ENCODE assay signal across 22 cellular contexts in genomic region chr16:693364-693763, GRCh38. TPM values are rescaled to one million over a fixed set of nuclear protein-coding genes. Genes with fewer than 3 reads are reported as not detected.
A peak's percentile ranks its signal among the peaks of the same experiment; 100 is the strongest.
DNase-seq lines count a peak whose midpoint lies in the region; ATAC-seq and TF ChIP-seq lines count a peak whose summit lies in the region.
"Had no signal": no experiment of that assay in that cellular context is flagged by ENCODE, and none has a peak within 500 bp of the region (broad histone marks: within the 10 kb centered on the region; RNA-seq: fewer than 3 reads in every experiment).

No MANE protein-coding gene starts in this region.

- peak overlapping the region; percentile 24 for H3K4me3 Mint-ChIP-seq in activated CD8-positive, alpha-beta T cell treated with anti-CD3 and anti-CD28 coated beads for 36 hours
- no peak overlapping the region for H3K4me3 Mint-ChIP-seq in activated CD8-positive, alpha-beta T cell treated with anti-CD3 and anti-CD28 coated beads, Interleukin-2, amount 10 ng/mL, durations not matched to agents 7 days and 5 days
- peak overlapping the region; percentile 42 for H3K4me3 Mint-ChIP-seq in activated naive CD8-positive, alpha-beta T cell treated with anti-CD3 and anti-CD28 coated beads, Interleukin-2, amount 10 ng/mL, durations not matched to agents 7 days and 5 days
- H3K4me3 Mint-ChIP-seq in naive thymus-derived CD8-positive, alpha-beta T cell: peak overlapping the region in 9 of 10 donors; percentile 4 to 82 (median 44)

- H3K36me3 ChIP-seq in H7 (replicated peaks; ENCODE audit: control insufficient read depth, insufficient read depth, low read length): no peaks in the 10 kb centered on the region
- peaks cover 9% of the 10 kb centered on the region for H3K36me3 ChIP-seq in BE2C
- H3K36me3 ChIP-seq: colonic mucosa, neutrophil had no signal

- intact Hi-C loops in activated CD8-positive, alpha-beta T cell treated with anti-CD3 and anti-CD28 coated beads for 36 hours (cut with micrococcal nuclease): no loop called here

- CTCF ChIA-PET in activated CD8-positive, alpha-beta T cell treated with anti-CD3 and anti-CD28 coated beads for 36 hours (lab: Charles Lee): interaction anchor here (1.0 kb wide), 1 partner anchor 19 kb away, joined by 3 read pairs; no protein-coding TSS in a partner anchor
- CTCF ChIA-PET in activated CD8-positive, alpha-beta T cell treated with anti-CD3 and anti-CD28 coated beads, Interleukin-2, amount 10 ng/mL, durations not matched to agents 7 days and 5 days (lab: Charles Lee): no interaction called here

- no peaks in the 10 kb centered on the region for H3K9me3 ChIP-seq in BE2C
- H3K9me3 ChIP-seq: body of pancreas, colonic mucosa, neutrophil had no signal

- no peak for DNase-seq in activated CD8-positive, alpha-beta T cell treated with anti-CD3 and anti-CD28 coated beads for 36 hours
- no peak for DNase-seq in activated CD8-positive, alpha-beta T cell treated with anti-CD3 and anti-CD28 coated beads, Interleukin-2, amount 10 ng/mL, durations not matched to agents 7 days and 5 days
- DNase-seq in H7 (no peak), BE2C (no peak)
- DNase-seq in activated naive CD8-positive, alpha-beta T cell treated with anti-CD3 and anti-CD28 coated beads, Interleukin-2, amount 10 ng/mL, durations not matched to agents 7 days and 5 days: no peak
- DNase-seq in naive thymus-derived CD8-positive, alpha-beta T cell: no peak
- DNase-seq in stimulated activated CD4-positive, alpha-beta T cell treated with anti-CD3 and anti-CD28 coated beads, Interleukin-4, amount 100 ng/mL, for 1 hour: no peak
- DNase-seq: ACHN; body of pancreas; colonic mucosa; foreskin fibroblast; hypothalamus; NCI-H1092 treated with DMSO at 0.1 percent for 48 hours; NCI-H2107; NCI-H524; retina; Right ventricle myocardium superior; stimulated activated naive CD4-positive, alpha-beta T cell treated with Interleukin-2 at 50 U/mL for 16 hours had no signal

- no peak for TF ChIP-seq CTCF in activated CD8-positive, alpha-beta T cell treated with anti-CD3 and anti-CD28 coated beads for 36 hours (IDR thresholded peaks at IDR 0.05)
- no peak for TF ChIP-seq CTCF in BE2C (IDR thresholded peaks at IDR 0.05; ENCODE audit: low read depth, low read length)

- H3K27me3 ChIP-seq in H7 (ENCODE audit: control insufficient read depth, insufficient read depth, low read length) (peaks cover 56% of the 10 kb centered on the region), BE2C (no peaks in the 10 kb centered on the region)

- no peaks in the 10 kb centered on the region for H3K36me3 Mint-ChIP-seq in activated CD8-positive, alpha-beta T cell treated with anti-CD3 and anti-CD28 coated beads for 36 hours (ENCODE audit: low read depth)
- no peaks in the 10 kb centered on the region for H3K36me3 Mint-ChIP-seq in activated CD8-positive, alpha-beta T cell treated with anti-CD3 and anti-CD28 coated beads, Interleukin-2, amount 10 ng/mL, durations not matched to agents 7 days and 5 days (ENCODE audit: low read depth)
- H3K36me3 Mint-ChIP-seq in activated naive CD8-positive, alpha-beta T cell treated with anti-CD3 and anti-CD28 coated beads, Interleukin-2, amount 10 ng/mL, durations not matched to agents 7 days and 5 days: no peaks in the 10 kb centered on the region
- H3K36me3 Mint-ChIP-seq in naive thymus-derived CD8-positive, alpha-beta T cell: no peaks in the 10 kb centered on the region

- H3K27ac Mint-ChIP-seq in activated CD8-positive, alpha-beta T cell treated with anti-CD3 and anti-CD28 coated beads for 36 hours: no peak overlapping the region
- no peak overlapping the region for H3K27ac Mint-ChIP-seq in activated CD8-positive, alpha-beta T cell treated with anti-CD3 and anti-CD28 coated beads, Interleukin-2, amount 10 ng/mL, durations not matched to agents 7 days and 5 days
- H3K27ac Mint-ChIP-seq in activated naive CD8-positive, alpha-beta T cell treated with anti-CD3 and anti-CD28 coated beads, Interleukin-2, amount 10 ng/mL, durations not matched to agents 7 days and 5 days: no peak overlapping the region
- peak overlapping the region in 3 of 10 donors; percentile 20 to 40 (median 28) for H3K27ac Mint-ChIP-seq in naive thymus-derived CD8-positive, alpha-beta T cell

- no peaks in the 10 kb centered on the region for H3K4me1 ChIP-seq in BE2C

- H3K27me3 Mint-ChIP-seq in activated CD8-positive, alpha-beta T cell treated with anti-CD3 and anti-CD28 coated beads for 36 hours: peaks cover 4% of the 10 kb centered on the region
- peaks cover 20% of the 10 kb centered on the region for H3K27me3 Mint-ChIP-seq in activated CD8-positive, alpha-beta T cell treated with anti-CD3 and anti-CD28 coated beads, Interleukin-2, amount 10 ng/mL, durations not matched to agents 7 days and 5 days (ENCODE audit: low read depth)
- H3K27me3 Mint-ChIP-seq in activated naive CD8-positive, alpha-beta T cell treated with anti-CD3 and anti-CD28 coated beads, Interleukin-2, amount 10 ng/mL, durations not matched to agents 7 days and 5 days: peaks cover 12% of the 10 kb centered on the region
- H3K27me3 Mint-ChIP-seq in naive thymus-derived CD8-positive, alpha-beta T cell: peaks cover 0 to 2% (median 0%) of the 10 kb centered on the region in 5 donors

- POLR2A ChIA-PET in activated CD8-positive, alpha-beta T cell treated with anti-CD3 and anti-CD28 coated beads for 36 hours (lab: Charles Lee): interaction anchor here (0.8 to 1.5 kb wide), 3 partner anchors 9 to 33 kb away, joined by 3 to 5 read pairs (median 4); partner anchors contain the start of genes CCDC78 and JMJD8
- POLR2A ChIA-PET in activated CD8-positive, alpha-beta T cell treated with anti-CD3 and anti-CD28 coated beads, Interleukin-2, amount 10 ng/mL, durations not matched to agents 7 days and 5 days (lab: Charles Lee): no interaction called here
- POLR2A ChIA-PET in activated naive CD8-positive, alpha-beta T cell treated with anti-CD3 and anti-CD28 coated beads, Interleukin-2, amount 10 ng/mL, durations not matched to agents 7 days and 5 days (lab: Charles Lee): no interaction called here
- POLR2A ChIA-PET in naive thymus-derived CD8-positive, alpha-beta T cell (lab: Charles Lee): interaction anchor here (0.9 to 5.2 kb wide), 5 partner anchors 9 to 57 kb away, joined by 3 to 56 read pairs (median 49); partner anchors contain the start of genes ANTKMT, CCDC78, HAGHL and JMJD8

- no peaks in the 10 kb centered on the region for H3K9me3 Mint-ChIP-seq in activated CD8-positive, alpha-beta T cell treated with anti-CD3 and anti-CD28 coated beads for 36 hours
- no peaks in the 10 kb centered on the region for H3K9me3 Mint-ChIP-seq in activated CD8-positive, alpha-beta T cell treated with anti-CD3 and anti-CD28 coated beads, Interleukin-2, amount 10 ng/mL, durations not matched to agents 7 days and 5 days (ENCODE audit: insufficient read depth)
- H3K9me3 Mint-ChIP-seq in activated naive CD8-positive, alpha-beta T cell treated with anti-CD3 and anti-CD28 coated beads, Interleukin-2, amount 10 ng/mL, durations not matched to agents 7 days and 5 days: no peaks in the 10 kb centered on the region
- no peaks in the 10 kb centered on the region for H3K9me3 Mint-ChIP-seq in naive thymus-derived CD8-positive, alpha-beta T cell

- H3K4me1 Mint-ChIP-seq in activated CD8-positive, alpha-beta T cell treated with anti-CD3 and anti-CD28 coated beads for 36 hours (ENCODE audit: low read depth): peaks cover 31% of the 10 kb centered on the region
- peaks cover 40% of the 10 kb centered on the region for H3K4me1 Mint-ChIP-seq in activated CD8-positive, alpha-beta T cell treated with anti-CD3 and anti-CD28 coated beads, Interleukin-2, amount 10 ng/mL, durations not matched to agents 7 days and 5 days (ENCODE audit: low read depth)
- peaks cover 13% of the 10 kb centered on the region for H3K4me1 Mint-ChIP-seq in activated naive CD8-positive, alpha-beta T cell treated with anti-CD3 and anti-CD28 coated beads, Interleukin-2, amount 10 ng/mL, durations not matched to agents 7 days and 5 days
- H3K4me1 Mint-ChIP-seq in naive thymus-derived CD8-positive, alpha-beta T cell: peaks cover 9 to 53% (median 32%) of the 10 kb centered on the region in 4 donors

- peak overlapping the region; percentile 53; the same call in 1 of the 2 replicates for H3K4me3 ChIP-seq in H7 (ENCODE audit: insufficient read depth, low read depth, low read length)
- H3K4me3 ChIP-seq in BE2C (ENCODE audit: low read depth, low read length): no peak overlapping the region
- H3K4me3 ChIP-seq: body of pancreas, colonic mucosa had no signal

- ATAC-seq in activated CD8-positive, alpha-beta T cell treated with anti-CD3 and anti-CD28 coated beads for 36 hours: no peak
- no peak for ATAC-seq in activated CD8-positive, alpha-beta T cell treated with anti-CD3 and anti-CD28 coated beads, Interleukin-2, amount 10 ng/mL, durations not matched to agents 7 days and 5 days
- no peak for ATAC-seq in activated naive CD8-positive, alpha-beta T cell treated with anti-CD3 and anti-CD28 coated beads, Interleukin-2, amount 10 ng/mL, durations not matched to agents 7 days and 5 days (ENCODE audit: low read depth)
- ATAC-seq in naive thymus-derived CD8-positive, alpha-beta T cell: peak in 1 of 2 donors; percentile 1
- ATAC-seq in GM18868 (IDR thresholded peaks at IDR 0.05; ENCODE audit: unreplicated experiment): no peak
- ATAC-seq: body of pancreas, left lobe of liver had no signal

RNA-seq across cellular contexts. Expression of gene WDR24, which starts 3.2 kb away (rescaled TPM):
- total RNA-seq in activated CD8-positive, alpha-beta T cell treated with anti-CD3 and anti-CD28 coated beads for 36 hours: 10 to 100 TPM; 17.6 to 18.7 TPM
- 10 to 100 TPM; 16.9 to 19.4 TPM for total RNA-seq in activated CD8-positive, alpha-beta T cell treated with anti-CD3 and anti-CD28 coated beads, Interleukin-2, amount 10 ng/mL, durations not matched to agents 7 days and 5 days
- total RNA-seq in H7 (2014; rRNA removed; shearing (Covaris generic)): 18.3 and 18.9 TPM in 2 replicates
- total RNA-seq in activated naive CD8-positive, alpha-beta T cell treated with anti-CD3 and anti-CD28 coated beads, Interleukin-2, amount 10 ng/mL, durations not matched to agents 7 days and 5 days: 10 to 100 TPM; 18.7 to 20.3 TPM
- 10 to 100 TPM; 16.1 to 18.4 TPM for total RNA-seq in naive thymus-derived CD8-positive, alpha-beta T cell
- 10 to 100 TPM; 12.7 to 18.9 (median 14.7) TPM for polyA plus RNA-seq in naive thymus-derived CD8-positive, alpha-beta T cell
- polyA plus RNA-seq in BE2C (2012; ENCODE audit: insufficient read depth, insufficient read length, low read depth): 67.0 TPM

RNA-seq across cellular contexts. Expression of gene JMJD8, which starts 9.2 kb away (rescaled TPM):
- 10 to 100 TPM; 26.2 to 28.7 TPM for total RNA-seq in activated CD8-positive, alpha-beta T cell treated with anti-CD3 and anti-CD28 coated beads for 36 hours
- 10 to 100 TPM; 36.1 to 39.0 TPM for total RNA-seq in activated CD8-positive, alpha-beta T cell treated with anti-CD3 and anti-CD28 coated beads, Interleukin-2, amount 10 ng/mL, durations not matched to agents 7 days and 5 days
- total RNA-seq in H7 (2014; rRNA removed; shearing (Covaris generic)): 63.8 and 88.2 TPM in 2 replicates
- 10 to 100 TPM; 34.0 to 38.3 TPM for total RNA-seq in activated naive CD8-positive, alpha-beta T cell treated with anti-CD3 and anti-CD28 coated beads, Interleukin-2, amount 10 ng/mL, durations not matched to agents 7 days and 5 days
- total RNA-seq in naive thymus-derived CD8-positive, alpha-beta T cell: 10 to 100 TPM; 40.8 to 41.2 TPM
- polyA plus RNA-seq in naive thymus-derived CD8-positive, alpha-beta T cell: 10 to 100 TPM; 31.7 to 62.8 (median 46.0) TPM
- polyA plus RNA-seq in BE2C (2012; ENCODE audit: insufficient read depth, insufficient read length, low read depth): 327 TPM

RNA-seq across cellular contexts. Expression of gene FBXL16, which starts 12.2 kb away (rescaled TPM):
- 1 to 10 TPM; 5.9 to 8.0 TPM for total RNA-seq in activated CD8-positive, alpha-beta T cell treated with anti-CD3 and anti-CD28 coated beads for 36 hours
- total RNA-seq in activated CD8-positive, alpha-beta T cell treated with anti-CD3 and anti-CD28 coated beads, Interleukin-2, amount 10 ng/mL, durations not matched to agents 7 days and 5 days: 1 to 10 TPM; 5.9 to 7.3 TPM
- total RNA-seq in H7 (2014; rRNA removed; shearing (Covaris generic)): 2.8 and 7.1 TPM in 2 replicates
- total RNA-seq in activated naive CD8-positive, alpha-beta T cell treated with anti-CD3 and anti-CD28 coated beads, Interleukin-2, amount 10 ng/mL, durations not matched to agents 7 days and 5 days: 10 to 100 TPM; 15.9 to 21.8 TPM
- total RNA-seq in naive thymus-derived CD8-positive, alpha-beta T cell: 10 to 100 TPM; 28.4 to 29.3 TPM
- 10 to 100 TPM in 1 of 3 donors, 1 to 10 TPM in 2; 3.0 to 22.0 (median 9.5) TPM for polyA plus RNA-seq in naive thymus-derived CD8-positive, alpha-beta T cell
- polyA plus RNA-seq in BE2C (2012; ENCODE audit: insufficient read depth, insufficient read length, low read depth): 94.6 TPM
- total RNA-seq: LHCN-M2, Right ventricle myocardium superior had no signal

RNA-seq across cellular contexts. Expression of gene STUB1, which starts 13.2 kb away (rescaled TPM):
- 10 to 100 TPM; 57.1 to 61.7 TPM for total RNA-seq in activated CD8-positive, alpha-beta T cell treated with anti-CD3 and anti-CD28 coated beads for 36 hours
- 10 to 100 TPM; 80.4 to 86.4 TPM for total RNA-seq in activated CD8-positive, alpha-beta T cell treated with anti-CD3 and anti-CD28 coated beads, Interleukin-2, amount 10 ng/mL, durations not matched to agents 7 days and 5 days
- 85.3 and 115 TPM in 2 replicates for total RNA-seq in H7 (2014; rRNA removed; shearing (Covaris generic))
- 10 to 100 TPM; 74.3 to 93.3 TPM for total RNA-seq in activated naive CD8-positive, alpha-beta T cell treated with anti-CD3 and anti-CD28 coated beads, Interleukin-2, amount 10 ng/mL, durations not matched to agents 7 days and 5 days
- 100 to 1,000 TPM in 1 of 2 experiments, 10 to 100 TPM in 1; 86.4 to 103 TPM for total RNA-seq in naive thymus-derived CD8-positive, alpha-beta T cell
- polyA plus RNA-seq in naive thymus-derived CD8-positive, alpha-beta T cell: 100 to 1,000 TPM; 133 to 142 (median 135) TPM
- polyA plus RNA-seq in BE2C (2012; ENCODE audit: insufficient read depth, insufficient read length, low read depth): 418 TPM

RNA-seq across cellular contexts. Expression of gene RHBDL1, which starts 17.9 kb away (rescaled TPM):
- total RNA-seq in activated CD8-positive, alpha-beta T cell treated with anti-CD3 and anti-CD28 coated beads for 36 hours: under 1 TPM; 0.79 to 0.89 TPM
- 1 to 10 TPM; 1.4 to 1.9 TPM for total RNA-seq in activated CD8-positive, alpha-beta T cell treated with anti-CD3 and anti-CD28 coated beads, Interleukin-2, amount 10 ng/mL, durations not matched to agents 7 days and 5 days
- 3.1 and 5.9 TPM in 2 replicates for total RNA-seq in H7 (2014; rRNA removed; shearing (Covaris generic))
- total RNA-seq in activated naive CD8-positive, alpha-beta T cell treated with anti-CD3 and anti-CD28 coated beads, Interleukin-2, amount 10 ng/mL, durations not matched to agents 7 days and 5 days: 1 to 10 TPM; 1.1 to 1.7 TPM
- total RNA-seq in naive thymus-derived CD8-positive, alpha-beta T cell: 1 to 10 TPM; 1.3 to 1.4 TPM
- polyA plus RNA-seq in naive thymus-derived CD8-positive, alpha-beta T cell: not detected
- 2.8 TPM for polyA plus RNA-seq in BE2C (2012; ENCODE audit: insufficient read depth, insufficient read length, low read depth)

Comparison
In these comparisons a context has a peak if more than half of its experiments do, and no peak if none do; other contexts are left out.
1. POLR2A ChIA-PET loops: an anchor here in activated CD8-positive, alpha-beta T cell treated with anti-CD3 and anti-CD28 coated beads for 36 hours (0.8 to 1.5 kb wide) and naive thymus-derived CD8-positive, alpha-beta T cell (0.9 to 5.2 kb wide); none called in activated CD8-positive, alpha-beta T cell treated with anti-CD3 and anti-CD28 coated beads, Interleukin-2, amount 10 ng/mL, durations not matched to agents 7 days and 5 days and activated naive CD8-positive, alpha-beta T cell treated with anti-CD3 and anti-CD28 coated beads, Interleukin-2, amount 10 ng/mL, durations not matched to agents 7 days and 5 days.